23 cellular contexts compared by ENCODE assay signal in the genomic region with DNA sequence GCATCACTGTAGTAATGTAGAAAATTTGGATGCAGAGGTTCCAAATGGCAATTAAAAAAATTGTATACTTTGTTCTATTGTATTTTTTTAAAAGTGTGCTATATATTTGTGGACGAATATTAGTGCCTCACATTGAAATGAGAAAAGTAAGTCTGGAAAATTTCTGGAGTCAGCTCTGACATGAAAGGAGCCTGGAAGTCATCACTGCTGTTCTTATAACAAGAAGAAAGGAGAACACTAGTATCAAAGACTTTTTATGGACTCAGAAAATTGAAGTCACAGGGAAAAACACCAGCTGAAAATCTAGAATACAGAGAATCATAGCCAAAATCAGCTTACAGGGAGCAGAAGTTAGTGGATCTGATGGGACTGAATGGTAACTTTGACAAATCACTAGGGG.
"Had no signal": no experiment of that assay in that cellular context is flagged by ENCODE, and none has a peak within 500 bp of the region (broad histone marks: within the 10 kb centered on the region; RNA-seq: fewer than 3 reads in every experiment).

No MANE protein-coding gene starts in this region.

- H3K9me3 ChIP-seq: pancreas, prostate gland, right lobe of liver, testis, thyroid gland, transverse colon, upper lobe of right lung had no signal

- ATAC-seq: heart left ventricle; naive thymus-derived CD8-positive, alpha-beta T cell; pancreas; right lobe of liver; stimulated activated memory B cell treated with anti-CD40 and anti-IgM and Interleukin-4, amounts not matched to agents 10 μg/mL and 1 μg/mL and 100 μg/mL, for 72 hours; stimulated activated naive CD8-positive, alpha-beta T cell treated with anti-CD3 and anti-CD28 coated beads, Interleukin-15, amount 100 ng/mL, for 72 hours; upper lobe of right lung had no signal

- H3K27me3 ChIP-seq: heart left ventricle, pancreas, right lobe of liver, spleen, testis, thyroid gland, transverse colon, upper lobe of right lung had no signal

- H3K4me1 ChIP-seq: heart left ventricle, left ventricle myocardium inferior, pancreas, prostate gland, right lobe of liver, spleen, testis, thyroid gland, transverse colon, upper lobe of right lung had no signal

- H3K4me3 ChIP-seq: heart left ventricle, left ventricle myocardium inferior, lung, pancreas, prostate gland, right lobe of liver, skin epidermis, spleen, testis, thyroid gland, transverse colon, upper lobe of right lung had no signal

- DNase-seq: glutamatergic neuron; heart left ventricle; islet precursor cell; left ventricle myocardium inferior; mesendoderm; naive thymus-derived CD8-positive, alpha-beta T cell; nucleus accumbens; pancreas; posterior cingulate gyrus; right lobe of liver; spleen; stimulated activated CD4-positive, alpha-beta T cell treated with anti-CD3 and anti-CD28 coated beads, Interleukin-4, amount 100 ng/mL, for 24 hours; stimulated activated CD8-positive, alpha-beta memory T cell treated with anti-CD3 and anti-CD28 coated beads, Interleukin-4, amount 100 ng/mL, for 48 hours; stimulated activated naive CD4-positive, alpha-beta T cell treated with Interleukin-2 at 50 U/mL for 16 hours; stimulated activated naive CD8-positive, alpha-beta T cell treated with anti-CD3 and anti-CD28 coated beads, Interleukin-15, amount 100 ng/mL, for 72 hours; testis; thyroid gland; transverse colon; upper lobe of right lung had no signal

- H3K27ac ChIP-seq: left ventricle myocardium inferior, pancreas, prostate gland, right lobe of liver, skin epidermis, spleen, testis, thyroid gland, upper lobe of right lung had no signal

- H3K36me3 ChIP-seq: heart left ventricle, left ventricle myocardium inferior, pancreas, prostate gland, right lobe of liver, spleen, thyroid gland, transverse colon, upper lobe of right lung had no signal
